In the genomic region with DNA sequence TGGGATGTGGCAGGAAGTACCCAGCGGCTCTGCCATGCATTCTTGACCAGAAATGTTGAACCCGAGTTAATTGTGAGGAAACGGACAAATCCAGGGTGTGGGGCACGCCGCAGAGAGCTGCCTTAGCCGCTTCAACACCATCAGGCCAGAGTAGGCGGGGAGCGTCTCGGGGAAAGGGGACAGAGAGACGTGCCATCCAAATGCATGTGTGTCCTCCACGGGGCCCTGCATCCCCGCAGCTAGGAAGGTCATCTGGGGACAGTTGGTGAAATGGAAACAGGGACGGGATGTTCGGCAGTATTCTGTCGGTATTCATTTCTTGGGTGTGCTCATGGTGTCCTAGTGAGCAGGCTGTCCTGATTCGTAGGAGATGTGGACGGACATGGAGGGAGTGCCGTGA, we compare ENCODE assay signal across 18 cellular contexts.
"Had no signal": no experiment of that assay in that cellular context is flagged by ENCODE, and none has a peak within 500 bp of the region (broad histone marks: within the 10 kb centered on the region; RNA-seq: fewer than 3 reads in every experiment).

No MANE protein-coding gene starts in this region.

- ATAC-seq: T-helper 17 cell had no signal

- H3K9me3 ChIP-seq: ovary, thyroid gland had no signal

- H3K4me3 Mint-ChIP-seq: activated naive CD8-positive, alpha-beta T cell; activated T-helper 1 cell treated with anti-CD3 and anti-CD28 coated beads, Interleukin-12 subunit alpha, Interleukin-12 subunit beta, Interleukin-2, Interleukin-4 antibody, amounts not matched to agents 30 ng/mL and 10 ng/mL and 1 ng/mL, durations not matched to agents 14 hours and 24 hours and 36 hours; neural progenitor cell; T-helper 17 cell had no signal

- H3K27me3 Mint-ChIP-seq: activated naive CD8-positive, alpha-beta T cell; naive B cell; T-helper 17 cell had no signal

- H3K4me3 ChIP-seq: neural progenitor cell, ovary, sigmoid colon, thyroid gland had no signal

- H3K4me2 ChIP-seq: neural progenitor cell had no signal

- H3K9ac ChIP-seq: neural progenitor cell had no signal

- H3K27ac Mint-ChIP-seq: activated naive CD8-positive, alpha-beta T cell; activated T-helper 1 cell treated with anti-CD3 and anti-CD28 coated beads, Interleukin-12 subunit alpha, Interleukin-12 subunit beta, Interleukin-2, Interleukin-4 antibody, amounts not matched to agents 30 ng/mL and 10 ng/mL and 1 ng/mL, durations not matched to agents 14 hours and 24 hours and 36 hours; neural progenitor cell; T-helper 17 cell had no signal

- H3K36me3 ChIP-seq: neural progenitor cell, ovary, thyroid gland had no signal

- H3K27ac ChIP-seq: neural progenitor cell, ovary, sigmoid colon, thyroid gland, WERI-Rb-1 had no signal

- DNase-seq: activated CD4-positive, alpha-beta T cell treated with anti-CD3 and anti-CD28 coated beads, Interleukin-2, amount 50 U/mL, for 4 hours; activated T-cell treated with anti-CD3 and anti-CD28 coated beads for 4 hours; hypothalamus; islet precursor cell; mammary epithelial cell; naive B cell; ovary; sigmoid colon; stimulated activated CD4-positive, alpha-beta T cell treated with anti-CD3 and anti-CD28 coated beads, Interleukin-12 subunit alpha, Interleukin-12 subunit beta, amount 100 ng/mL, for 4 hours; stimulated activated CD4-positive, alpha-beta T cell treated with anti-CD3 and anti-CD28 coated beads, Interleukin-1b, Interleukin-23, amount 100 ng/mL, for 48 hours; stimulated activated CD8-positive, alpha-beta memory T cell treated with anti-CD3 and anti-CD28 coated beads, Interleukin-4, amount 100 ng/mL, for 48 hours; stimulated activated naive CD4-positive, alpha-beta T cell treated with Interleukin-2 at 50 U/mL for 16 hours; T-helper 17 cell; thyroid gland; WERI-Rb-1 had no signal

- H3K27me3 ChIP-seq: neural progenitor cell, ovary, sigmoid colon, thyroid gland had no signal
